In the genomic region with DNA sequence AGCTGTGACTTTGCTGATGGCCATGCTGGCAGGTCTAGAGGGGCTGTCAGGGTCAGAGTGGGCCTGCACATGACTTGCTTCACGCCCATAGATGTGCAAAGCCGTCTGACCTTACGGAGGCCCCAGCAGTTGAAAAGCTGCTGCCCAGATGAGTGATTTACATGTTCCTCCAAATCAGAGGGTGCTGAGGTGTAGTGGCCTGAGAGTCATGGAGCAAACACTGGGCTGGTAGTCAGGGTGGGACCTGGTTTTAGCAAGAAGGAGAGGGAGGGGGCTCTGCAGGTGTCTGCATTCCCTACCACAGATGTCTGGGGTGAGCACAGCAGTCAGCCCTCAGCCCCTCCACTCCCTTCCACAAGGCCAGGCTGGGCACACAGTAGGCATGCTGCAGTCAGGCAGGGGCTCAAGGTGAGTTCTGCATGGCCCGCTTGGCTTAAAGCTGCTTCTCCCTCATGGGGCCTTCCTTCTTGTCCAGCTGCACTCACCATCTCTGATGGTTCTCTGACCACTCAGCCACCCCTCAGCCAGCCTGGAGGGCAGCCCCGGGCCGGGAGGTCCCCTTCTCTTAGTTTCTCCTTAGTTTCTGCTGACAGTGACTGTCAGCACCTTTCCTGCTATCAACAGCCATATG, we compare ENCODE assay signal across 1 cellular context.
TF ChIP-seq lines count a peak whose summit lies in the region.

No MANE protein-coding gene starts in this region.

TF ChIP-seq in GM12878, 131 proteins besides CTCF, POLR2A, EP300 and RAD21:
- TF ChIP-seq SMAD5 (IDR thresholded peaks at IDR 0.05; ENCODE audit: low read depth) (no peak), JUND (IDR thresholded peaks at IDR 0.05; ENCODE audit: low read depth, low read length) (no peak), BHLHE40 (IDR thresholded peaks at IDR 0.05; ENCODE audit: borderline replicate concordance in 1 of 2, low read depth in 2 of 2, low read length in 1 of 2) (no peak), TAF1 (IDR thresholded peaks at IDR 0.05; ENCODE audit: borderline replicate concordance, low read depth, low read length) (no peak), EZH2 (IDR thresholded peaks at IDR 0.05; ENCODE audit: borderline replicate concordance, control insufficient read depth, low read depth, low read length) (no peak), CEBPB (IDR thresholded peaks at IDR 0.05; ENCODE audit: borderline replicate concordance in 1 of 2, low read depth in 2 of 2, low read length in 2 of 2) (no peak), CBX5 (IDR thresholded peaks at IDR 0.05; ENCODE audit: low read depth) (no peak), ATF7 (IDR thresholded peaks at IDR 0.05; ENCODE audit: low read depth) (no peak), PAX8 (IDR thresholded peaks at IDR 0.05) (no peak), ATF2 (IDR thresholded peaks at IDR 0.05; ENCODE audit: low read length) (no peak), ZNF207 (IDR thresholded peaks at IDR 0.05; ENCODE audit: borderline replicate concordance) (no peak), USF1 (IDR thresholded peaks at IDR 0.05; ENCODE audit: borderline replicate concordance, extremely low read length, insufficient read depth, low read depth, low read length) (no peak)
- TF ChIP-seq, protein P1, sequence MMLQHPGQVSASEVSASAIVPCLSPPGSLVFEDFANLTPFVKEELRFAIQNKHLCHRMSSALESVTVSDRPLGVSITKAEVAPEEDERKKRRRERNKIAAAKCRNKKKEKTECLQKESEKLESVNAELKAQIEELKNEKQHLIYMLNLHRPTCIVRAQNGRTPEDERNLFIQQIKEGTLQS (IDR thresholded peaks at IDR 0.05; ENCODE audit: borderline replicate concordance, extremely low read depth, low read depth, low read length): no peak
- TF ChIP-seq, protein P2, sequence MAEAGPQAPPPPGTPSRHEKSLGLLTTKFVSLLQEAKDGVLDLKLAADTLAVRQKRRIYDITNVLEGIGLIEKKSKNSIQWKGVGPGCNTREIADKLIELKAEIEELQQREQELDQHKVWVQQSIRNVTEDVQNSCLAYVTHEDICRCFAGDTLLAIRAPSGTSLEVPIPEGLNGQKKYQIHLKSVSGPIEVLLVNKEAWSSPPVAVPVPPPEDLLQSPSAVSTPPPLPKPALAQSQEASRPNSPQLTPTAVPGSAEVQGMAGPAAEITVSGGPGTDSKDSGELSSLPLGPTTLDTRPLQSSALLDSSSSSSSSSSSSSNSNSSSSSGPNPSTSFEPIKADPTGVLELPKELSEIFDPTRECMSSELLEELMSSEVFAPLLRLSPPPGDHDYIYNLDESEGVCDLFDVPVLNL (IDR thresholded peaks at IDR 0.05; ENCODE audit: low read depth, low read length): no peak
- TF ChIP-seq, protein P3, sequence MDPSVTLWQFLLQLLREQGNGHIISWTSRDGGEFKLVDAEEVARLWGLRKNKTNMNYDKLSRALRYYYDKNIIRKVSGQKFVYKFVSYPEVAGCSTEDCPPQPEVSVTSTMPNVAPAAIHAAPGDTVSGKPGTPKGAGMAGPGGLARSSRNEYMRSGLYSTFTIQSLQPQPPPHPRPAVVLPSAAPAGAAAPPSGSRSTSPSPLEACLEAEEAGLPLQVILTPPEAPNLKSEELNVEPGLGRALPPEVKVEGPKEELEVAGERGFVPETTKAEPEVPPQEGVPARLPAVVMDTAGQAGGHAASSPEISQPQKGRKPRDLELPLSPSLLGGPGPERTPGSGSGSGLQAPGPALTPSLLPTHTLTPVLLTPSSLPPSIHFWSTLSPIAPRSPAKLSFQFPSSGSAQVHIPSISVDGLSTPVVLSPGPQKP (IDR thresholded peaks at IDR 0.05; ENCODE audit: low read depth, low read length): no peak
